Comparison of ENCODE assay signal across 1 cellular context in the genomic region with DNA sequence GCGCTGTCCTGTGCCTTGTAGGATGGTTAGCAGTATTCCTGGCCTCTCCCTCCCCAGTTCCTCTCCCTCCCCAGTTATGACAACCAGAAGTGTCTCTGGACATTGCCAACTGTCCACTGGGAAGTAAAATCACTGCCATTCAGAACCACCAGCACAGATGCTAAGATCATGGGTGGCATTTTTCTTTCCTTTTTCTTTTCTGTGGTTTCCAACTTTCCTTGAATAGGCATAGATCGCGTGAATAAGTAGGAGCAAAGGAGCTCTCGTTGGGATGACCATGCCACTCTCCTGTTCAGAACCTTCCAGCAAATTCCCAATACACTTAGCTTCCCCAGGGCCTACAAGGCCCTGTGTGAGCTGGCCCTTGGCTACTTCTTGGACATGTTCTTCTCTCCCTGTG.
TF ChIP-seq lines count a peak whose summit lies in the region.

No MANE protein-coding gene starts in this region.

TF ChIP-seq in IMR-90, 13 proteins besides CTCF, POLR2A, EP300 and RAD21:
- TF ChIP-seq NFE2L2 (IDR thresholded peaks at IDR 0.05; ENCODE audit: low read depth, low read length) (no peak), MAZ (IDR thresholded peaks at IDR 0.05; ENCODE audit: borderline replicate concordance, low read depth, low read length) (no peak), RCOR1 (IDR thresholded peaks at IDR 0.05; ENCODE audit: insufficient replicate concordance, low read length) (no peak), RFX5 (IDR thresholded peaks at IDR 0.05; ENCODE audit: low read depth, low read length) (no peak), MXI1 (IDR thresholded peaks at IDR 0.05; ENCODE audit: borderline replicate concordance, low read depth, low read length) (no peak), CHD1 (IDR thresholded peaks at IDR 0.05; ENCODE audit: low read depth, low read length) (no peak)
- TF ChIP-seq, protein P1, sequence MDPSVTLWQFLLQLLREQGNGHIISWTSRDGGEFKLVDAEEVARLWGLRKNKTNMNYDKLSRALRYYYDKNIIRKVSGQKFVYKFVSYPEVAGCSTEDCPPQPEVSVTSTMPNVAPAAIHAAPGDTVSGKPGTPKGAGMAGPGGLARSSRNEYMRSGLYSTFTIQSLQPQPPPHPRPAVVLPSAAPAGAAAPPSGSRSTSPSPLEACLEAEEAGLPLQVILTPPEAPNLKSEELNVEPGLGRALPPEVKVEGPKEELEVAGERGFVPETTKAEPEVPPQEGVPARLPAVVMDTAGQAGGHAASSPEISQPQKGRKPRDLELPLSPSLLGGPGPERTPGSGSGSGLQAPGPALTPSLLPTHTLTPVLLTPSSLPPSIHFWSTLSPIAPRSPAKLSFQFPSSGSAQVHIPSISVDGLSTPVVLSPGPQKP (IDR thresholded peaks at IDR 0.05; ENCODE audit: borderline replicate concordance, low read depth, low read length), result no peak
